ENCODE assay signal across 11 cellular contexts in genomic region chr10:11260136-11260535, GRCh38.
DNase-seq lines count a peak whose midpoint lies in the region; ATAC-seq, FAIRE-seq and TF ChIP-seq lines count a peak whose summit lies in the region.
"Had no signal": no experiment of that assay in that cellular context is flagged by ENCODE, and none has a peak within 500 bp of the region (broad histone marks: within the 10 kb centered on the region; RNA-seq: fewer than 3 reads in every experiment).

No MANE protein-coding gene starts in this region.

- no peaks in the 10 kb centered on the region for H3K4me1 ChIP-seq in hepatocyte (ENCODE audit: insufficient read depth)

- H3K79me2 ChIP-seq in hepatocyte: no peaks in the 10 kb centered on the region

- H3K9me3 Mint-ChIP-seq in natural killer cell treated with Interleukin-12 subunit alpha and Interleukin-12 subunit beta and Interleukin-15 and Interleukin-18, amount 100 ng/mL, for 72 hours: no peaks in the 10 kb centered on the region
- H3K9me3 Mint-ChIP-seq in natural killer cell (no peaks in the 10 kb centered on the region), glutamatergic neuron (ENCODE audit: unreplicated experiment) (no peaks in the 10 kb centered on the region)

- no peaks in the 10 kb centered on the region for H3K9me2 ChIP-seq in hepatocyte (replicated peaks; ENCODE audit: insufficient read depth)

- H3K4me1 Mint-ChIP-seq in natural killer cell treated with Interleukin-12 subunit alpha and Interleukin-12 subunit beta and Interleukin-15 and Interleukin-18, amount 100 ng/mL, for 72 hours (ENCODE audit: low read depth in 2 of 2): peaks cover 66 to 79% of the 10 kb centered on the region in 2 donors
- peaks cover 69 to 86% of the 10 kb centered on the region in 2 donors for H3K4me1 Mint-ChIP-seq in natural killer cell
- peaks cover 32% of the 10 kb centered on the region for H3K4me1 Mint-ChIP-seq in glutamatergic neuron (ENCODE audit: low read depth, unreplicated experiment)

- H3K4me3 ChIP-seq in hepatocyte: no peak overlapping the region
- H3K4me3 ChIP-seq: esophagus muscularis mucosa had no signal

- no peak for TF ChIP-seq CTCF in natural killer cell (IDR thresholded peaks at IDR 0.05)
- TF ChIP-seq CTCF in glutamatergic neuron (IDR thresholded peaks at IDR 0.05; ENCODE audit: partially characterized antibody, unreplicated experiment): no peak
- no peak for TF ChIP-seq CTCF in hepatocyte (IDR thresholded peaks at IDR 0.05; ENCODE audit: poor library complexity)

- intact Hi-C loops in natural killer cell (cut with micrococcal nuclease): no loop called here

- H3K9me3 ChIP-seq in hepatocyte (ENCODE audit: low read depth): no peaks in the 10 kb centered on the region
- H3K9me3 ChIP-seq: esophagus muscularis mucosa had no signal

- H2AFZ ChIP-seq in hepatocyte: no peak overlapping the region

- peaks cover 53% of the 10 kb centered on the region for H3K36me3 Mint-ChIP-seq in natural killer cell treated with Interleukin-12 subunit alpha and Interleukin-12 subunit beta and Interleukin-15 and Interleukin-18, amount 100 ng/mL, for 72 hours
- peaks cover 19% of the 10 kb centered on the region for H3K36me3 Mint-ChIP-seq in natural killer cell
- H3K36me3 Mint-ChIP-seq in glutamatergic neuron (ENCODE audit: unreplicated experiment): no peaks in the 10 kb centered on the region

- WGBS in hepatocyte (ENCODE audit: low lambda C conversion rate, missing lambda C conversion rate): 71% methylated on average over 10 of the region's 10 CpGs

- H3K27ac Mint-ChIP-seq in natural killer cell treated with Interleukin-12 subunit alpha and Interleukin-12 subunit beta and Interleukin-15 and Interleukin-18, amount 100 ng/mL, for 72 hours: peak overlapping the region; percentile 76 to 86
- H3K27ac Mint-ChIP-seq in natural killer cell: peak overlapping the region in 1 of 2 donors; percentile 78
- peak overlapping the region; percentile 30 for H3K27ac Mint-ChIP-seq in glutamatergic neuron (ENCODE audit: unreplicated experiment)

- no peaks in the 10 kb centered on the region for H4K20me1 ChIP-seq in hepatocyte (ENCODE audit: insufficient read depth, poor library complexity, severe bottlenecking)

- DNase-seq in natural killer cell treated with Interleukin-12 subunit alpha and Interleukin-12 subunit beta and Interleukin-15 and Interleukin-18, amount 100 ng/mL, for 72 hours (ENCODE audit: low spot score): no peak
- DNase-seq in natural killer cell (no peak), RKO (ENCODE audit: low spot score) (peak; percentile 48), glutamatergic neuron (peak; percentile 36), hepatocyte (ENCODE audit: low spot score) (no peak), HTR-8/SVneo (ENCODE audit: insufficient read length, low spot score) (no peak)
- DNase-seq: NCI-H524 treated with DMSO at 0.1 percent for 48 hours; stimulated activated naive CD8-positive, alpha-beta T cell treated with anti-CD3 and anti-CD28 coated beads, Interleukin-15, Interleukin-2, amounts not matched to agents 100 U/mL and 50 U/mL, for 24 hours had no signal

- no peaks in the 10 kb centered on the region for H3K36me3 ChIP-seq in hepatocyte (replicated peaks; ENCODE audit: insufficient read depth, low read depth)

- no peaks in the 10 kb centered on the region for H3K27me3 Mint-ChIP-seq in natural killer cell treated with Interleukin-12 subunit alpha and Interleukin-12 subunit beta and Interleukin-15 and Interleukin-18, amount 100 ng/mL, for 72 hours
- no peaks in the 10 kb centered on the region for H3K27me3 Mint-ChIP-seq in natural killer cell (ENCODE audit: low read depth in 2 of 2)
- no peaks in the 10 kb centered on the region for H3K27me3 Mint-ChIP-seq in glutamatergic neuron (ENCODE audit: unreplicated experiment)

- ATAC-seq in natural killer cell treated with Interleukin-12 subunit alpha and Interleukin-12 subunit beta and Interleukin-15 and Interleukin-18, amount 100 ng/mL, for 72 hours: no peak
- ATAC-seq in natural killer cell (no peak), HG02938 (IDR thresholded peaks at IDR 0.05; ENCODE audit: unreplicated experiment) (no peak), HG03354 (IDR thresholded peaks at IDR 0.05; ENCODE audit: poor library complexity, severe bottlenecking, unreplicated experiment) (no peak)
- ATAC-seq: stimulated activated naive CD8-positive, alpha-beta T cell treated with anti-CD3 and anti-CD28 coated beads, Interleukin-15, Interleukin-2, amounts not matched to agents 100 U/mL and 50 U/mL, for 24 hours had no signal

- no peak overlapping the region for H3K4me2 ChIP-seq in hepatocyte

- no peak overlapping the region for H3K27ac ChIP-seq in hepatocyte

- no peak for FAIRE-seq in HTR-8/SVneo (lab: Jason Lieb, UNC)

- no peaks in the 10 kb centered on the region for H3K27me3 ChIP-seq in hepatocyte
- H3K27me3 ChIP-seq: esophagus muscularis mucosa had no signal

- no peak overlapping the region for H3K4me3 Mint-ChIP-seq in natural killer cell treated with Interleukin-12 subunit alpha and Interleukin-12 subunit beta and Interleukin-15 and Interleukin-18, amount 100 ng/mL, for 72 hours
- H3K4me3 Mint-ChIP-seq in natural killer cell (no peak overlapping the region), glutamatergic neuron (ENCODE audit: unreplicated experiment) (no peak overlapping the region)

Comparison
In these comparisons a context has a peak if more than half of its experiments do, and no peak if none do; other contexts are left out.
1. DNase-seq: peak in RKO (single experiment) and glutamatergic neuron (single experiment); none in natural killer cell treated with Interleukin-12 subunit alpha and Interleukin-12 subunit beta and Interleukin-15 and Interleukin-18, amount 100 ng/mL, for 72 hours (single experiment), natural killer cell (single experiment), hepatocyte (single experiment) and HTR-8/SVneo (single experiment).